ENCODE assay signal across 8 cellular contexts in genomic region chr2:88055436-88056128, GRCh38. TPM values are rescaled to one million over a fixed set of nuclear protein-coding genes. Genes with fewer than 3 reads are reported as not detected.
DNase-seq lines count a peak whose midpoint lies in the region; ATAC-seq and TF ChIP-seq lines count a peak whose summit lies in the region.

Gene KRCC1, minus strand, starts transcription at chr2:88055783. Its CDS starts 27,220 bp downstream, at chr2:88028563.

- intact Hi-C loops in activated CD4-positive, alpha-beta T cell treated with anti-CD3 and anti-CD28 coated beads, Interleukin-2, amount 10 ng/mL, durations not matched to agents 24 days and 14 days (cut with micrococcal nuclease): loop anchor here (1.0 to 10.0 kb wide), 2 partner anchors 39 to 569 kb away; partner anchors contain the start of genes EIF2AK3 and RNU2-63P
- intact Hi-C loops in left colon (cut with DNase I, micrococcal nuclease): no loop called here

- TF ChIP-seq CTCF in coronary artery (IDR thresholded peaks at IDR 0.05): no peak

- peak within 1 kb of the TSS; percentile 96 for H3K27ac Mint-ChIP-seq in activated CD4-positive, alpha-beta T cell treated with anti-CD3 and anti-CD28 coated beads, Interleukin-2, amount 10 ng/mL, durations not matched to agents 24 days and 14 days

- H3K27ac ChIP-seq in coronary artery: peak within 1 kb of the TSS; percentile 98

- DNase-seq in C1 segment of cervical spinal cord (lab: John Stamatoyannopoulos, UW): peak; percentile 48 to 96 (median 90)
- DNase-seq in NCI-H526 treated with DMSO at 0.1 percent for 48 hours (lab: John Stamatoyannopoulos, UW): peak; percentile 87
- peak; percentile 98 for DNase-seq in activated CD4-positive, alpha-beta T cell treated with anti-CD3 and anti-CD28 coated beads, Interleukin-2, amount 10 ng/mL, durations not matched to agents 24 days and 14 days
- peak; percentile 96 for DNase-seq in coronary artery (ENCODE audit: low spot score)
- DNase-seq in left colon: peak; percentile 96
- peak; percentile 88 to 89 for DNase-seq in stimulated activated CD4-positive, alpha-beta T cell treated with anti-CD3 and anti-CD28 coated beads, Interleukin-1b, Interleukin-23, amount 100 ng/mL, for 4 hours (ENCODE audit: low read depth in 2 of 2)

- H3K36me3 Mint-ChIP-seq in activated CD4-positive, alpha-beta T cell treated with anti-CD3 and anti-CD28 coated beads, Interleukin-2, amount 10 ng/mL, durations not matched to agents 24 days and 14 days (ENCODE audit: low read depth): peaks cover 33% of the 10 kb centered on the region

- no peaks in the 10 kb centered on the region for H3K27me3 Mint-ChIP-seq in activated CD4-positive, alpha-beta T cell treated with anti-CD3 and anti-CD28 coated beads, Interleukin-2, amount 10 ng/mL, durations not matched to agents 24 days and 14 days

- peak; percentile 91 for ATAC-seq in GM19351 (IDR thresholded peaks at IDR 0.05; ENCODE audit: unreplicated experiment)
- peak; percentile 93 for ATAC-seq in HG03520 (IDR thresholded peaks at IDR 0.05; ENCODE audit: unreplicated experiment)
- peak; percentile 84 for ATAC-seq in left colon

- H3K4me3 Mint-ChIP-seq in activated CD4-positive, alpha-beta T cell treated with anti-CD3 and anti-CD28 coated beads, Interleukin-2, amount 10 ng/mL, durations not matched to agents 24 days and 14 days: peak within 1 kb of the TSS; percentile 97

- H3K4me3 ChIP-seq in coronary artery: peak within 1 kb of the TSS; percentile 91

- peaks cover 55% of the 10 kb centered on the region for H3K4me1 Mint-ChIP-seq in activated CD4-positive, alpha-beta T cell treated with anti-CD3 and anti-CD28 coated beads, Interleukin-2, amount 10 ng/mL, durations not matched to agents 24 days and 14 days

- no peaks in the 10 kb centered on the region for H3K9me3 Mint-ChIP-seq in activated CD4-positive, alpha-beta T cell treated with anti-CD3 and anti-CD28 coated beads, Interleukin-2, amount 10 ng/mL, durations not matched to agents 24 days and 14 days

RNA-seq across cellular contexts. Expression of gene KRCC1, which starts in this region (rescaled TPM):
- 16.5 and 16.9 TPM in 2 replicates for total RNA-seq in activated CD4-positive, alpha-beta T cell treated with anti-CD3 and anti-CD28 coated beads, Interleukin-2, amount 10 ng/mL, durations not matched to agents 24 days and 14 days
- 10 to 100 TPM; 41.5 to 58.4 TPM for total RNA-seq in left colon

Comparison
In these comparisons a context has a peak if more than half of its experiments do, and no peak if none do; other contexts are left out.
1. Peak in every context shown above with its lines: DNase-seq, ATAC-seq, H3K4me3 ChIP-seq and H3K27ac ChIP-seq.